In the genomic region with DNA sequence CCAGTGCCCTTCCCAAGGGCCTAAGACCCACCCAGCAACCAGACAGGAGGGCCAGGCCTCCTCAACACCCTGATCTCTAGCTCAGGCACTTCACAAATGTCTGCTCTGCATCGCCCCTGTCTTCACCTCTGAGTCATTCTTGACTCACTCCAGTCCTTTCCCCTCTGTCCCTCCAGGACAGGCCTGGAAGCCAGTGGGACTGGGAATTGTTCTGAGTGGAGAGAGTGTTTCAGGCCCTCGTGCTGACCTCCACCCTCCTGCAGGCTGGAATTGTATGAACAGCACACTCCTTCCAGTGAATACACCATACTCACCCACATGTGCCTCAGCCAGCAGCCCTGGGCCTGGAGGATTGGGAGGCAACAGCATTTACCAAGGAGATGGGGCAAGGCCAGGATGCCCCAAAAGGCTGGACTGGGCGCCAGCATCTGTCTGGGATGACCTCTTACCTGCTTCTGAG, we compare ENCODE assay signal across 16 cellular contexts.
DNase-seq lines count a peak whose midpoint lies in the region; ATAC-seq, FAIRE-seq and TF ChIP-seq lines count a peak whose summit lies in the region.
"Had no signal": no experiment of that assay in that cellular context is flagged by ENCODE, and none has a peak within 500 bp of the region (broad histone marks: within the 10 kb centered on the region; RNA-seq: fewer than 3 reads in every experiment).

No MANE protein-coding gene starts in this region.

- no peak overlapping the region for H3K4me3 Mint-ChIP-seq in stimulated activated memory B cell treated with anti-CD40 and anti-IgM and Interleukin-4, amounts not matched to agents 10 μg/mL and 1 μg/mL and 100 μg/mL, for 72 hours
- H3K4me3 Mint-ChIP-seq: activated naive CD4-positive, alpha-beta T cell treated with anti-CD3 and anti-CD28 coated beads, Interleukin-2, amount 10 ng/mL, durations not matched to agents 7 days and 5 days; H9 had no signal

- no peaks in the 10 kb centered on the region for H3K4me1 Mint-ChIP-seq in stimulated activated memory B cell treated with anti-CD40 and anti-IgM and Interleukin-4, amounts not matched to agents 10 μg/mL and 1 μg/mL and 100 μg/mL, for 72 hours
- H3K4me1 Mint-ChIP-seq: activated naive CD4-positive, alpha-beta T cell treated with anti-CD3 and anti-CD28 coated beads, Interleukin-2, amount 10 ng/mL, durations not matched to agents 7 days and 5 days had no signal

- H3K9me2 ChIP-seq in PC-3 (replicated peaks; ENCODE audit: low read length) = no peaks in the 10 kb centered on the region

- no peak for FAIRE-seq in D721Med (lab: Jason Lieb, UNC)

- CTCF ChIA-PET in BJ (lab: Yijun Ruan, JAX) = interaction anchor here (0.7 to 1.4 kb wide), 3 partner anchors 9 to 152 kb away, joined by 3 to 5 read pairs (median 3); no protein-coding TSS in a partner anchor
- CTCF ChIA-PET in PC-3 (lab: Charles Lee) = no interaction called here

- TF ChIP-seq CTCF in BJ (IDR thresholded peaks at IDR 0.05; ENCODE audit: insufficient read depth, low read depth, low read length) (no peak), PC-3 (conservative IDR thresholded peaks at IDR 0.05; ENCODE audit: low read depth, low read length) (no peak), esophagus muscularis mucosa (IDR thresholded peaks at IDR 0.05) (no peak), D721Med (IDR thresholded peaks at IDR 0.05; ENCODE audit: insufficient read depth, missing control alignments) (no peak)

- H3K36me3 Mint-ChIP-seq in stimulated activated memory B cell treated with anti-CD40 and anti-IgM and Interleukin-4, amounts not matched to agents 10 μg/mL and 1 μg/mL and 100 μg/mL, for 72 hours = no peaks in the 10 kb centered on the region
- H3K36me3 Mint-ChIP-seq: activated naive CD4-positive, alpha-beta T cell treated with anti-CD3 and anti-CD28 coated beads, Interleukin-2, amount 10 ng/mL, durations not matched to agents 7 days and 5 days had no signal

- no peak overlapping the region for H3K9ac ChIP-seq in PC-3 (ENCODE audit: low read length)

- H4K20me1 ChIP-seq in PC-3 (ENCODE audit: low read length) = no peaks in the 10 kb centered on the region

- TF ChIP-seq POLR2A in esophagus muscularis mucosa (IDR thresholded peaks at IDR 0.05; ENCODE audit: low read depth) = no peak

- H3K27ac ChIP-seq in PC-3 (ENCODE audit: low read length) (no peak overlapping the region), esophagus muscularis mucosa (replicated peaks in 1 of 4) (no peak overlapping the region)
- H3K27ac ChIP-seq: sigmoid colon, transverse colon had no signal

- H3K36me3 ChIP-seq in BJ (ENCODE audit: control insufficient read depth, insufficient read depth, low read length) = no peaks in the 10 kb centered on the region
- no peaks in the 10 kb centered on the region for H3K36me3 ChIP-seq in PC-3 (ENCODE audit: low read depth, low read length)
- no peaks in the 10 kb centered on the region for H3K36me3 ChIP-seq in esophagus muscularis mucosa
- H3K36me3 ChIP-seq: BE2C, sigmoid colon, transverse colon had no signal

- peaks cover 5% of the 10 kb centered on the region for H3K27me3 Mint-ChIP-seq in stimulated activated memory B cell treated with anti-CD40 and anti-IgM and Interleukin-4, amounts not matched to agents 10 μg/mL and 1 μg/mL and 100 μg/mL, for 72 hours

- no peak for TF ChIP-seq EP300 in esophagus muscularis mucosa (IDR thresholded peaks at IDR 0.05)

- H3K4me1 ChIP-seq in PC-3 (ENCODE audit: insufficient read depth, low read length) (peaks cover 25% of the 10 kb centered on the region), esophagus muscularis mucosa (peaks cover 0 to 3% (median 1%) of the 10 kb centered on the region in 4 donors)
- H3K4me1 ChIP-seq: BE2C, transverse colon had no signal

- H3F3A ChIP-seq in PC-3 (ENCODE audit: low read length, unreplicated experiment) = no peaks in the 10 kb centered on the region

- no peaks in the 10 kb centered on the region for H3K9me3 Mint-ChIP-seq in stimulated activated memory B cell treated with anti-CD40 and anti-IgM and Interleukin-4, amounts not matched to agents 10 μg/mL and 1 μg/mL and 100 μg/mL, for 72 hours
- H3K9me3 Mint-ChIP-seq: activated naive CD4-positive, alpha-beta T cell treated with anti-CD3 and anti-CD28 coated beads, Interleukin-2, amount 10 ng/mL, durations not matched to agents 7 days and 5 days had no signal

- peak overlapping the region; percentile 5; the same call in 1 of the 2 replicates for H3K4me2 ChIP-seq in PC-3 (ENCODE audit: low read length)

- H3K79me2 ChIP-seq in PC-3 (ENCODE audit: low read length) = no peaks in the 10 kb centered on the region

- H2AFZ ChIP-seq in PC-3 (ENCODE audit: low read length) = no peak overlapping the region

- H3K4me3 ChIP-seq in BJ (ENCODE audit: low read depth, low read length) = no peak overlapping the region
- H3K4me3 ChIP-seq in PC-3 (ENCODE audit: low read length) = no peak overlapping the region
- no peak overlapping the region for H3K4me3 ChIP-seq in esophagus muscularis mucosa
- H3K4me3 ChIP-seq: sigmoid colon, transverse colon had no signal

- H3K9me3 ChIP-seq in PC-3 (ENCODE audit: low read length) (no peaks in the 10 kb centered on the region), esophagus muscularis mucosa (no peaks in the 10 kb centered on the region)
- H3K9me3 ChIP-seq: BE2C, sigmoid colon, transverse colon had no signal

- no TSS peak for BruUV-seq in PC-3 (replicated peaks; lab: Mats Ljungman, UMichigan)

- POLR2A ChIA-PET in BJ (lab: Charles Lee) (no interaction called here), PC-3 (lab: Charles Lee; ENCODE audit: unreplicated experiment) (no interaction called here)

- intact Hi-C loops in PC-3 (cut with micrococcal nuclease) (no loop called here), esophagus muscularis mucosa (cut with DNase I) (no loop called here)

- WGBS in esophagus muscularis mucosa = 65% methylated on average over 2 of the region's 3 CpGs

- DNase-seq in BJ (ENCODE audit: low read depth) = peak; percentile 42
- DNase-seq in PC-3 = peak; percentile 73
- peak; percentile 91 for DNase-seq in esophagus muscularis mucosa (ENCODE audit: extremely low spot score)
- peak; percentile 18 for DNase-seq in left lobe of liver (ENCODE audit: low spot score)
- DNase-seq in D721Med (ENCODE audit: insufficient read length, low spot score) = no peak
- DNase-seq: activated CD8-positive, alpha-beta memory T cell treated with anti-CD3 and anti-CD28 coated beads for 24 hours; activated naive CD4-positive, alpha-beta T cell treated with anti-CD3 and anti-CD28 coated beads, Interleukin-2, amount 10 ng/mL, durations not matched to agents 7 days and 5 days; BE2C; cortex of kidney; H9; sigmoid colon; T1000; transverse colon had no signal

- no peak overlapping the region for H3K27ac Mint-ChIP-seq in stimulated activated memory B cell treated with anti-CD40 and anti-IgM and Interleukin-4, amounts not matched to agents 10 μg/mL and 1 μg/mL and 100 μg/mL, for 72 hours
- H3K27ac Mint-ChIP-seq: activated naive CD4-positive, alpha-beta T cell treated with anti-CD3 and anti-CD28 coated beads, Interleukin-2, amount 10 ng/mL, durations not matched to agents 7 days and 5 days; H9 had no signal

- no peaks in the 10 kb centered on the region for H3K27me3 ChIP-seq in BJ (ENCODE audit: control insufficient read depth, insufficient read depth, low read length)
- H3K27me3 ChIP-seq in PC-3 (ENCODE audit: low read length) = no peaks in the 10 kb centered on the region
- H3K27me3 ChIP-seq in esophagus muscularis mucosa = no peaks in the 10 kb centered on the region
- H3K27me3 ChIP-seq: BE2C, sigmoid colon, transverse colon had no signal

- ATAC-seq in PC-3 (peak; percentile 83), left lobe of liver (no peak), GM18858 (IDR thresholded peaks at IDR 0.05; ENCODE audit: unreplicated experiment) (no peak), GM18867 (IDR thresholded peaks at IDR 0.05; ENCODE audit: unreplicated experiment) (no peak)
- no peak for ATAC-seq in stimulated activated memory B cell treated with anti-CD40 and anti-IgM and Interleukin-4, amounts not matched to agents 10 μg/mL and 1 μg/mL and 100 μg/mL, for 72 hours
